ENCODE assay signal across 8 cellular contexts in the genomic region with DNA sequence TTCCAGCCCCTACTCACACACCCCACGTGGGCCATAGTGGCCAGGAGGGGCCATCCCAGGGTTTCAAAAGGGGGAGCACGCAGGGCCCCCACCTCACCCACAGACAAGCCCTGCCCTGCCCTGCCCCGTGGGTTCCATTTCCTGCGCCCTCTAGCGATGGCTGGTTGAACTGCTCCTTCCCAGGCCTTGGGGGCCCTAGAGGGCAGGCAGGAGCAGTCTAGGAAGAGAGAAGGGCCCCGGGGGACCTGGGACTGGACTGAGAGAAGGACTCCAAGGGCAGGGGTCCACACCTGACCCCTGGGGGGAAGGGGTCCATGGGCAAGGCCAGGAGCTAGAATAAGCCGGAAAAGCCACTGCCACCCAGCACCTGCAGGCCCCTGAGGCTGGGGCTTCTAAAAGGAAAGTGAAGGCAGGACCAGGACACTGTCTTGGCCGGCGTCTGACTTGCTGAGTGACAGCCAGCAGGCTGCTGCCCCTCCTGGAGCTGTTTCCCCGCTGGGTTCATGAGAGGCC. TPM values are rescaled to one million over a fixed set of nuclear protein-coding genes. Genes with fewer than 3 reads are reported as not detected.
DNase-seq lines count a peak whose midpoint lies in the region; ATAC-seq, FAIRE-seq and TF ChIP-seq lines count a peak whose summit lies in the region.

No MANE protein-coding gene starts in this region.

- H3K9me3 ChIP-seq in testis, result no peaks in the 10 kb centered on the region

- H3K27ac Mint-ChIP-seq in nephron progenitor cell, result no peak overlapping the region

- TF ChIP-seq POLR2A in GM12891 (IDR thresholded peaks at IDR 0.05; ENCODE audit: low read depth, low read length) (no peak), testis (IDR thresholded peaks at IDR 0.05) (no peak)

- WGBS in testis, 2 donors, result 46 to 47% methylated on average over 7 to 10 of the region's 10 CpGs

- intact Hi-C loops in testis (cut with DNase I; ENCODE audit: low total_unique reads), result no loop called here

- H3K27me3 Mint-ChIP-seq in nephron progenitor cell (ENCODE audit: low read depth, poor library complexity), result peaks cover 53% of the 10 kb centered on the region

- no peaks in the 10 kb centered on the region for H3K36me3 Mint-ChIP-seq in nephron progenitor cell (ENCODE audit: low read depth)

- no peak overlapping the region for H3K27ac ChIP-seq in testis

- H3K4me3 ChIP-seq in testis, result no peak overlapping the region

- H3K4me3 Mint-ChIP-seq in nephron progenitor cell, result no peak overlapping the region

- DNase-seq in A172 (ENCODE audit: low spot score) (peak; percentile 40), GM12891 (ENCODE audit: insufficient read length, low spot score) (peak; percentile 91), NCI-H2029 (lab: John Stamatoyannopoulos, UW) (peak; percentile 15), epidermal melanocyte (ENCODE audit: insufficient read length, low spot score) (peak; percentile 71), nephron progenitor cell (peak; percentile 89), testis (peak; percentile 60)
- peak; percentile 89 for DNase-seq in activated CD8-positive, alpha-beta memory T cell treated with anti-CD3 and anti-CD28 coated beads for 24 hours

- no peaks in the 10 kb centered on the region for H3K9me3 Mint-ChIP-seq in nephron progenitor cell

- peak; percentile 28 for FAIRE-seq in GM12891 (lab: Jason Lieb, UNC)

- peaks cover 23% of the 10 kb centered on the region for H3K4me1 Mint-ChIP-seq in nephron progenitor cell

- peaks cover 66% of the 10 kb centered on the region for H3K4me1 ChIP-seq in testis

- TF ChIP-seq CTCF in nephron progenitor cell (IDR thresholded peaks at IDR 0.05), result peak; percentile 96
- TF ChIP-seq CTCF in testis (IDR thresholded peaks at IDR 0.05), result peak; percentile 63 to 79 (median 66)

- peak; percentile 89 for ATAC-seq in HG02798 (IDR thresholded peaks at IDR 0.05; ENCODE audit: poor library complexity, unreplicated experiment)

- no peaks in the 10 kb centered on the region for H3K27me3 ChIP-seq in testis

- H3K36me3 ChIP-seq in testis (ENCODE audit: low read depth, missing control alignments), result no peaks in the 10 kb centered on the region

TF ChIP-seq in GM12891, 5 proteins besides CTCF, POLR2A, EP300 and RAD21:
- TF ChIP-seq POLR2AphosphoS5 (IDR thresholded peaks at IDR 0.05; ENCODE audit: low read depth, low read length), result no peak
- TF ChIP-seq POU2F2 (IDR thresholded peaks at IDR 0.05; ENCODE audit: low read depth, low read length), result no peak
- TF ChIP-seq TAF1 (IDR thresholded peaks at IDR 0.05; ENCODE audit: low read depth, low read length), result no peak

RNA-seq across cellular contexts. Expression of gene CYP26B1, which starts 10.1 kb away (rescaled TPM):
- 0.02 and 0.12 TPM in 2 replicates for total RNA-seq in A172 (2014; rRNA removed; shearing (Covaris generic))
- not detected for polyA plus RNA-seq in GM12891 (2012; ENCODE audit: low read depth, missing spikeins)
- total RNA-seq in testis, result 10 to 100 TPM; 42.1 to 86.2 TPM
- polyA plus RNA-seq in testis (ENCODE audit: insufficient read depth, low read depth, low replicate concordance), result 31.6 TPM

Comparison
In these comparisons a context has a peak if more than half of its experiments do, and no peak if none do; other contexts are left out.
1. DNase-seq: peak in every context shown above with its lines; median percentile 91 in GM12891; 89 in activated CD8-positive, alpha-beta memory T cell treated with anti-CD3 and anti-CD28 coated beads for 24 hours; 89 in nephron progenitor cell; 71 in epidermal melanocyte; 60 in testis; 40 in A172; 15 in NCI-H2029.
2. RNA of gene CYP26B1, which starts 10.1 kb away (total RNA-seq): 42.1 to 86.2 TPM in testis; 0.02 to 0.12 TPM in A172; every median in the first group is over 10 times any median in the second.